In genomic region chr10:13542533-13542932, GRCh38 we compare ENCODE assay signal across 8 cellular contexts. TPM values are rescaled to one million over a fixed set of nuclear protein-coding genes. Genes with fewer than 3 reads are reported as not detected.
"Had no signal": no experiment of that assay in that cellular context is flagged by ENCODE, and none has a peak within 500 bp of the region (broad histone marks: within the 10 kb centered on the region; RNA-seq: fewer than 3 reads in every experiment).

No MANE protein-coding gene starts in this region.

- ATAC-seq: GM12878 had no signal

- DNase-seq: GDM1, GF-D8 had no signal

- FAIRE-seq: G401.6, GM12878, GM12891, GM12892, GM18507, GM19239 had no signal

- H3K4me3 ChIP-seq: GM12878 had no signal

RNA-seq across cellular contexts. Expression of gene BEND7, which starts 13.7 kb away (rescaled TPM):
- total RNA-seq: GM12878 had no signal
- polyA plus RNA-seq: GM12878 had no signal
